8 cellular contexts compared by ENCODE assay signal in the genomic region with DNA sequence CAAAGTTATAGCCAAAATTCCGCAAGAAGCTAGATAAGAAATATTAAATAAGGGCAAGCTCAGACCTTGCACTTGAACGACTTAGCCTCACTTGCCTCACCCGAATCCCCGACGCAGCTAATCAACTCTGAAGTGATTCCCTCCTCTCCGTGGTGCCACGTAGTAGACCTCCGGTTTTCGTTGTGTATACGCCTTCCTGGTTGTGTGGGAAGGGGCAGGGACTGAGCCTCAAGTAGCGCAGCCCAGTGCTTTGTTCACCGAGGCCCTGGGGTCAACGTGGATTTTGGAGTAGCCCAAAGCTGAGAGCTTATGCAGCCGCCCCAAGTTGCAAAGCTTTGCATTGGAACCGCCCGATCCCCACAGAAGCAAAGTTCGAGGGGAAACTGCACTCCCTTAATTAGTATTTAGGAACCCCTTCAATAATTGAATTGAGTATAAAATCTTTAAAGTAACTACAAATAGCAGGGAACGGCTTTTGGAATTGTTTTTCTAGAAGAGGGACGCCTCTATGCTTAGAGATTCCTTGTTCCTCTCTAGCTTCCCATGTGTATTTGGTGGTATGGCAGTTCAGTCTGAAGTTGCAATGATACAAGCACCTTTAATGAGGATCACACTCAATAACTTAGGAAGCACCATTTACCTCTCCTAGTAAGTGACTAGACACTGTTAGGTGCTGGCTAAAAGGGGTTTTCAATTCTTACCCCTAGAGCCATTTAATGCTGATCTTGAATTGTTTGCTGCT. TPM values are rescaled to one million over a fixed set of nuclear protein-coding genes. Genes with fewer than 3 reads are reported as not detected.
DNase-seq lines count a peak whose midpoint lies in the region; ATAC-seq and TF ChIP-seq lines count a peak whose summit lies in the region.

No MANE protein-coding gene starts in this region.

- TF ChIP-seq CTCF in choroid plexus epithelial cell (conservative IDR thresholded peaks at IDR 0.05; ENCODE audit: low read depth, low read length) (no peak), mesothelial cell of epicardium (IDR thresholded peaks at IDR 0.05; ENCODE audit: unreplicated experiment) (no peak)

- ATAC-seq in aorta (ENCODE audit: low FRiP score) (peak; percentile 54), GM18858 (IDR thresholded peaks at IDR 0.05; ENCODE audit: unreplicated experiment) (no peak)

- H3K27me3 ChIP-seq in aorta (ENCODE audit: control insufficient read depth in 1 of 2, insufficient read depth in 2 of 2, low read length in 1 of 2), result no peaks in the 10 kb centered on the region

- no peaks in the 10 kb centered on the region for H3K36me3 Mint-ChIP-seq in mesothelial cell of epicardium

- intact Hi-C loops in aorta (cut with DNase I), result loop anchor here (10.0 kb wide), 2 partner anchors 1330 to 1840 kb away; no protein-coding TSS in a partner anchor

- H3K27me3 Mint-ChIP-seq in mesothelial cell of epicardium (ENCODE audit: low read depth), result peaks cover 3% of the 10 kb centered on the region

- no peaks in the 10 kb centered on the region for H3K4me1 ChIP-seq in aorta (ENCODE audit: control insufficient read depth in 1 of 2, insufficient read depth in 2 of 2, low read length in 2 of 2)

- peak overlapping the region in 1 of 2 donors; percentile 58 for H3K27ac ChIP-seq in aorta (ENCODE audit: low read depth in 1 of 2, low read length in 2 of 2)

- peak overlapping the region; percentile 82 for H3K4me3 Mint-ChIP-seq in mesothelial cell of epicardium

- 2 to 21% methylated on average over 19 of the region's 19 CpGs for WGBS in aorta, 2 donors

- no peaks in the 10 kb centered on the region for H3K9me3 ChIP-seq in aorta (ENCODE audit: control insufficient read depth, low read length)

- H3K36me3 ChIP-seq in aorta (ENCODE audit: control insufficient read depth in 1 of 2, insufficient read depth in 2 of 2, low read length in 1 of 2), result no peaks in the 10 kb centered on the region

- H3K4me3 ChIP-seq in choroid plexus epithelial cell (ENCODE audit: low read depth, low read length) (peak overlapping the region; percentile 69), aorta (ENCODE audit: low read length in 2 of 2) (peak overlapping the region; percentile 24 to 61)

- peak; percentile 3 for DNase-seq in stimulated activated CD4-positive, alpha-beta T cell treated with anti-CD3 and anti-CD28 coated beads, Interleukin-15, amount 100 ng/mL, for 24 hours
- DNase-seq in stimulated activated CD4-positive, alpha-beta T cell treated with anti-CD3 and anti-CD28 coated beads, Interleukin-4, amount 100 ng/mL, for 1 hour, result no peak
- DNase-seq in choroid plexus epithelial cell (ENCODE audit: low read depth), result peak; percentile 51
- DNase-seq in mesothelial cell of epicardium (ENCODE audit: low spot score in 2 of 2, unreplicated experiment in 2 of 2), result no peak
- DNase-seq in aorta, result peak in 1 of 2 donors; percentile 45
- DNase-seq in HT-29 (ENCODE audit: low spot score), result no peak
- DNase-seq in NCI-H1436 treated with DMSO at 0.1 percent for 48 hours (lab: John Stamatoyannopoulos, UW), result no peak

- H3K9me3 Mint-ChIP-seq in mesothelial cell of epicardium, result peaks cover 4% of the 10 kb centered on the region

- peaks cover 3% of the 10 kb centered on the region for H3K4me1 Mint-ChIP-seq in mesothelial cell of epicardium

- peak overlapping the region; percentile 1 for H3K27ac Mint-ChIP-seq in mesothelial cell of epicardium

RNA-seq across cellular contexts. Expression of a gene that starts 55.7 kb away (rescaled TPM):
- 283 to 308 TPM (median 293 TPM) in 3 replicates for total RNA-seq in mesothelial cell of epicardium
- 1,000 to 10,000 TPM; 1,175 to 1,949 TPM for total RNA-seq in aorta
- polyA plus RNA-seq in aorta, result 10 to 100 TPM; 12.9 to 18.8 TPM
- not detected in 2 replicates for total RNA-seq in HT-29 (2014; rRNA removed; shearing (Covaris generic))

Comparison
In these comparisons a context has a peak if more than half of its experiments do, and no peak if none do; other contexts are left out.
1. DNase-seq: peak in stimulated activated CD4-positive, alpha-beta T cell treated with anti-CD3 and anti-CD28 coated beads, Interleukin-15, amount 100 ng/mL, for 24 hours (single experiment) and choroid plexus epithelial cell (single experiment); none in stimulated activated CD4-positive, alpha-beta T cell treated with anti-CD3 and anti-CD28 coated beads, Interleukin-4, amount 100 ng/mL, for 1 hour (single experiment), mesothelial cell of epicardium (0 of 2), HT-29 (single experiment) and NCI-H1436 treated with DMSO at 0.1 percent for 48 hours (single experiment).
2. RNA of a gene that starts 55.7 kb away (total RNA-seq): 1,175 to 1,949 TPM in aorta and 283 to 308 TPM in mesothelial cell of epicardium; not detected in HT-29; every median in the first group is over 100 times any median in the second.